ENCODE assay signal across 8 cellular contexts in genomic region chr9:111897831-111898144, GRCh38. TPM values are rescaled to one million over a fixed set of nuclear protein-coding genes. Genes with fewer than 3 reads are reported as not detected.
DNase-seq lines count a peak whose midpoint lies in the region; ATAC-seq and TF ChIP-seq lines count a peak whose summit lies in the region.

No MANE protein-coding gene starts in this region.

- H3K27me3 ChIP-seq in PC-9 (ENCODE audit: insufficient read depth, low read depth), result no peaks in the 10 kb centered on the region
- no peaks in the 10 kb centered on the region for H3K27me3 ChIP-seq in spleen (replicated peaks in 1 of 7)

- H2AFZ ChIP-seq in PC-9, result peak overlapping the region; percentile 14; the same call in 1 of the 2 replicates

- no peaks in the 10 kb centered on the region for H3K9me2 ChIP-seq in PC-9 (ENCODE audit: insufficient read depth)

- peak in 1 of 3 donors; percentile 18 for TF ChIP-seq POLR2A in spleen (IDR thresholded peaks at IDR 0.05)

- peak overlapping the region; percentile 79 for H3K4me2 ChIP-seq in PC-9

- WGBS in spleen, 5 donors, result 4 to 9% (median 6%) methylated on average over 7 of the region's 7 CpGs

- DNase-seq in NCI-H526 (lab: John Stamatoyannopoulos, UW) (peak; percentile 47 to 68), NCI-H526 treated with DMSO at 0.1 percent for 48 hours (lab: John Stamatoyannopoulos, UW) (no peak), PC-9 (no peak), fibroblast of pulmonary artery (ENCODE audit: low read depth) (no peak), spleen (no peak), left lobe of liver (ENCODE audit: low spot score) (no peak), NCI-H446 (lab: John Stamatoyannopoulos, UW) (no peak)

- peaks cover 35% of the 10 kb centered on the region for H4K20me1 ChIP-seq in PC-9 (ENCODE audit: insufficient read depth)

- H3K27ac ChIP-seq in PC-9 (peak overlapping the region; percentile 74), spleen (peak overlapping the region; percentile 78 to 98 (median 98))

- CTCF ChIA-PET in PC-9 (lab: Charles Lee), result no interaction called here

- H3K79me2 ChIP-seq in PC-9 (ENCODE audit: low read depth), result peaks cover 74% of the 10 kb centered on the region

- H3K9me3 ChIP-seq in PC-9 (ENCODE audit: insufficient read depth, low read depth) (no peaks in the 10 kb centered on the region), spleen (no peaks in the 10 kb centered on the region)

- H3K4me1 ChIP-seq in PC-9 (replicated peaks; ENCODE audit: insufficient read depth) (peaks cover 59% of the 10 kb centered on the region), spleen (peaks cover 25 to 75% (median 58%) of the 10 kb centered on the region in 6 donors)

- TF ChIP-seq CTCF in PC-9 (conservative IDR thresholded peaks at IDR 0.05) (no peak), fibroblast of pulmonary artery (IDR thresholded peaks at IDR 0.05; ENCODE audit: low read length, missing control alignments) (no peak), spleen (IDR thresholded peaks at IDR 0.05 in 8 of 11, conservative IDR thresholded peaks at IDR 0.05 in 3 of 11) (no peak)

- no peaks in the 10 kb centered on the region for H3K36me3 ChIP-seq in PC-9 (ENCODE audit: low read depth)
- no peaks in the 10 kb centered on the region for H3K36me3 ChIP-seq in spleen

- no TSS peak for BruUV-seq in PC-9 (replicated peaks; lab: Mats Ljungman, UMichigan)

- peak overlapping the region; percentile 76 for H3K4me3 ChIP-seq in PC-9
- peak overlapping the region; percentile 93 for H3K4me3 ChIP-seq in fibroblast of pulmonary artery (replicated peaks; ENCODE audit: low read depth, low read length)
- peak overlapping the region; percentile 79 to 97 (median 91) for H3K4me3 ChIP-seq in spleen

- POLR2A ChIA-PET in PC-9 (lab: Charles Lee; ENCODE audit: unreplicated experiment), result interaction anchor here (0.6 to 0.7 kb wide), 3 partner anchors 17 to 144 kb away, joined by 3 to 7 read pairs (median 3); no protein-coding TSS in a partner anchor

- ATAC-seq in HG02610 (IDR thresholded peaks at IDR 0.05; ENCODE audit: unreplicated experiment), result peak; percentile 39
- no peak for ATAC-seq in left lobe of liver

- intact Hi-C loops in PC-9 (cut with micrococcal nuclease; ENCODE audit: unreplicated experiment) (loop anchor here (1.0 to 10.0 kb wide), 4 partner anchors 61 to 477 kb away; no protein-coding TSS in a partner anchor), spleen (cut with DNase I; ENCODE audit: low total_unique reads) (loop anchor here (10.0 kb wide), 1 partner anchor 177 kb away; no protein-coding TSS in a partner anchor)

- peaks cover 25% of the 10 kb centered on the region for H3F3A ChIP-seq in PC-9 (ENCODE audit: insufficient read depth, low read depth)

RNA-seq across cellular contexts. Expression of gene UGCG, which starts 1.2 kb away (rescaled TPM):
- 79.8 and 88.7 TPM in 2 replicates for total RNA-seq in PC-9 (2021)
- total RNA-seq in spleen, result 100 to 1,000 TPM in 3 of 7 donors, 10 to 100 TPM in 4; 62.8 to 178 (median 100.0) TPM
- polyA plus RNA-seq in spleen, result 10 to 100 TPM; 18.1 to 23.8 (median 20.7) TPM
- total RNA-seq in left lobe of liver, result 9.5 TPM

Comparison
In these comparisons a context has a peak if more than half of its experiments do, and no peak if none do; other contexts are left out.
1. DNase-seq: peak in NCI-H526 (2 of 2); none in NCI-H526 treated with DMSO at 0.1 percent for 48 hours (single experiment), PC-9 (0 of 2), fibroblast of pulmonary artery (single experiment), spleen (single experiment), left lobe of liver (single experiment) and NCI-H446 (0 of 2).
2. Peak in every context shown above with its lines, with median percentiles within 50 percentile points of each other: H3K4me3 ChIP-seq.